19 cellular contexts compared by ENCODE assay signal in genomic region chr14:37241206-37241605, GRCh38. TPM values are rescaled to one million over a fixed set of nuclear protein-coding genes. Genes with fewer than 3 reads are reported as not detected.
"Had no signal": no experiment of that assay in that cellular context is flagged by ENCODE, and none has a peak within 500 bp of the region (broad histone marks: within the 10 kb centered on the region; RNA-seq: fewer than 3 reads in every experiment).

No MANE protein-coding gene starts in this region.

- H3K4me1 Mint-ChIP-seq: naive thymus-derived CD8-positive, alpha-beta T cell; stimulated activated naive B cell treated with anti-CD40 and anti-IgM and Interleukin-4, amounts not matched to agents 10 μg/mL and 1 μg/mL and 100 μg/mL, for 72 hours; stimulated activated naive CD8-positive, alpha-beta T cell treated with anti-CD3 and anti-CD28 coated beads, Interleukin-15, amount 100 ng/mL, for 72 hours had no signal

- H3K27me3 Mint-ChIP-seq: stimulated activated naive B cell treated with anti-CD40 and anti-IgM and Interleukin-4, amounts not matched to agents 10 μg/mL and 1 μg/mL and 100 μg/mL, for 72 hours; stimulated activated naive CD8-positive, alpha-beta T cell treated with anti-CD3 and anti-CD28 coated beads, Interleukin-15, amount 100 ng/mL, for 72 hours had no signal

- ATAC-seq: heart left ventricle; naive thymus-derived CD8-positive, alpha-beta T cell; stimulated activated naive B cell treated with anti-CD40 and anti-IgM and Interleukin-4, amounts not matched to agents 10 μg/mL and 1 μg/mL and 100 μg/mL, for 72 hours; stimulated activated naive CD8-positive, alpha-beta T cell treated with anti-CD3 and anti-CD28 coated beads, Interleukin-15, amount 100 ng/mL, for 72 hours had no signal

- H3K27ac Mint-ChIP-seq: naive thymus-derived CD8-positive, alpha-beta T cell; stimulated activated naive B cell treated with anti-CD40 and anti-IgM and Interleukin-4, amounts not matched to agents 10 μg/mL and 1 μg/mL and 100 μg/mL, for 72 hours; stimulated activated naive CD8-positive, alpha-beta T cell treated with anti-CD3 and anti-CD28 coated beads, Interleukin-15, amount 100 ng/mL, for 72 hours had no signal

- H3K4me3 Mint-ChIP-seq: naive thymus-derived CD8-positive, alpha-beta T cell; stimulated activated naive B cell treated with anti-CD40 and anti-IgM and Interleukin-4, amounts not matched to agents 10 μg/mL and 1 μg/mL and 100 μg/mL, for 72 hours; stimulated activated naive CD8-positive, alpha-beta T cell treated with anti-CD3 and anti-CD28 coated beads, Interleukin-15, amount 100 ng/mL, for 72 hours had no signal

- H3K36me3 ChIP-seq: heart left ventricle, neutrophil, sigmoid colon, thoracic aorta, transverse colon had no signal

- H3K27me3 ChIP-seq: dorsolateral prefrontal cortex, heart left ventricle, neutrophil, sigmoid colon, transverse colon had no signal

- H3K27ac ChIP-seq: dorsolateral prefrontal cortex, epithelial cell of prostate, heart left ventricle, neutrophil, sigmoid colon, skin epidermis, thoracic aorta, transverse colon had no signal

- DNase-seq: cortex of kidney; dorsolateral prefrontal cortex; effector memory CD4-positive, alpha-beta T cell; heart left ventricle; hypothalamus; kidney glomerular epithelial cell; naive thymus-derived CD8-positive, alpha-beta T cell; posterior cingulate gyrus; sigmoid colon; stimulated activated CD4-positive, alpha-beta T cell treated with anti-CD3 and anti-CD28 coated beads, Interleukin-2, amount 100 ng/mL, for 24 hours; stimulated activated CD4-positive, alpha-beta T cell treated with anti-CD3 and anti-CD28 coated beads, Interleukin-4, amount 100 ng/mL, for 4 hours; stimulated activated naive B cell treated with anti-CD40 and anti-IgM and Interleukin-4, amounts not matched to agents 10 μg/mL and 1 μg/mL and 100 μg/mL, for 72 hours; stimulated activated naive CD8-positive, alpha-beta T cell treated with anti-CD3 and anti-CD28 coated beads, Interleukin-15, amount 100 ng/mL, for 72 hours; substantia nigra; transverse colon had no signal

- H3K4me1 ChIP-seq: heart left ventricle, sigmoid colon, transverse colon had no signal

- H3K9me3 ChIP-seq: heart left ventricle, neutrophil, sigmoid colon, thoracic aorta, transverse colon had no signal

- H3K4me3 ChIP-seq: dorsolateral prefrontal cortex, heart left ventricle, sigmoid colon, skin epidermis, thoracic aorta, transverse colon had no signal

- H3K36me3 Mint-ChIP-seq: naive thymus-derived CD8-positive, alpha-beta T cell; stimulated activated naive B cell treated with anti-CD40 and anti-IgM and Interleukin-4, amounts not matched to agents 10 μg/mL and 1 μg/mL and 100 μg/mL, for 72 hours had no signal

- H3K9me3 Mint-ChIP-seq: naive thymus-derived CD8-positive, alpha-beta T cell; stimulated activated naive B cell treated with anti-CD40 and anti-IgM and Interleukin-4, amounts not matched to agents 10 μg/mL and 1 μg/mL and 100 μg/mL, for 72 hours; stimulated activated naive CD8-positive, alpha-beta T cell treated with anti-CD3 and anti-CD28 coated beads, Interleukin-15, amount 100 ng/mL, for 72 hours had no signal

RNA-seq across cellular contexts. Expression of gene MIPOL1, which starts 43.5 kb away (rescaled TPM):
- total RNA-seq: naive thymus-derived CD8-positive, alpha-beta T cell had no signal
- polyA plus RNA-seq: naive thymus-derived CD8-positive, alpha-beta T cell had no signal
